Comparison of ENCODE assay signal across 7 cellular contexts in genomic region chr6:90175627-90176538, GRCh38.
DNase-seq lines count a peak whose midpoint lies in the region; ATAC-seq and TF ChIP-seq lines count a peak whose summit lies in the region.

No MANE protein-coding gene starts in this region.

- DNase-seq in esophagus squamous epithelium (lab: John Stamatoyannopoulos, UW) (no peak), NCI-H187 treated with DMSO at 0.1 percent for 48 hours (lab: John Stamatoyannopoulos, UW) (no peak)
- DNase-seq in stimulated activated naive CD8-positive, alpha-beta T cell treated with anti-CD3 and anti-CD28 coated beads, Interleukin-15, amount 100 ng/mL, for 72 hours: peak; percentile 55 to 74
- no peak for DNase-seq in NK-92 treated with Interleukin-12 subunit alpha and Interleukin-12 subunit beta, amount 100 ng/mL, for 24 hours (lab: John Stamatoyannopoulos, UW)

- peak overlapping the region; percentile 85 to 92 for H3K27ac Mint-ChIP-seq in stimulated activated naive CD8-positive, alpha-beta T cell treated with anti-CD3 and anti-CD28 coated beads, Interleukin-15, amount 100 ng/mL, for 72 hours

- ATAC-seq in HG02759 (IDR thresholded peaks at IDR 0.05; ENCODE audit: unreplicated experiment): peak; percentile 78
- peak; percentile 91 to 92 for ATAC-seq in activated CD4-positive, CD25-positive, alpha-beta regulatory T cell treated with anti-CD3 and anti-CD28 coated beads, Interleukin-2, amount 50 U/mL, for 24 hours
- peak; percentile 95 for ATAC-seq in stimulated activated naive CD8-positive, alpha-beta T cell treated with anti-CD3 and anti-CD28 coated beads, Interleukin-15, amount 100 ng/mL, for 72 hours
- no peak for ATAC-seq in GM19452 (IDR thresholded peaks at IDR 0.05; ENCODE audit: unreplicated experiment)

- no peaks in the 10 kb centered on the region for H3K36me3 ChIP-seq in esophagus squamous epithelium

- H3K4me1 ChIP-seq in esophagus squamous epithelium: peaks cover 0 to 20% (median 19%) of the 10 kb centered on the region in 3 donors

- H3K9me3 Mint-ChIP-seq in stimulated activated naive CD8-positive, alpha-beta T cell treated with anti-CD3 and anti-CD28 coated beads, Interleukin-15, amount 100 ng/mL, for 72 hours: no peaks in the 10 kb centered on the region

- peak overlapping the region; percentile 61 to 76 for H3K4me3 Mint-ChIP-seq in stimulated activated naive CD8-positive, alpha-beta T cell treated with anti-CD3 and anti-CD28 coated beads, Interleukin-15, amount 100 ng/mL, for 72 hours

- H3K27me3 ChIP-seq in esophagus squamous epithelium: no peaks in the 10 kb centered on the region

- WGBS in esophagus squamous epithelium, 2 donors: 34 to 45% methylated on average over 8 of the region's 8 CpGs

- no peak for TF ChIP-seq CTCF in esophagus squamous epithelium (IDR thresholded peaks at IDR 0.05)

- intact Hi-C loops in esophagus squamous epithelium (cut with DNase I): no loop called here

- no peak for TF ChIP-seq POLR2A in esophagus squamous epithelium (IDR thresholded peaks at IDR 0.05)

- no peaks in the 10 kb centered on the region for H3K9me3 ChIP-seq in esophagus squamous epithelium

- no peaks in the 10 kb centered on the region for H3K27me3 Mint-ChIP-seq in stimulated activated naive CD8-positive, alpha-beta T cell treated with anti-CD3 and anti-CD28 coated beads, Interleukin-15, amount 100 ng/mL, for 72 hours

- H3K4me3 ChIP-seq in esophagus squamous epithelium: no peak overlapping the region

- H3K4me1 Mint-ChIP-seq in stimulated activated naive CD8-positive, alpha-beta T cell treated with anti-CD3 and anti-CD28 coated beads, Interleukin-15, amount 100 ng/mL, for 72 hours: peaks cover 74% of the 10 kb centered on the region

- peak overlapping the region in 3 of 4 donors; percentile 20 to 28 (median 22) for H3K27ac ChIP-seq in esophagus squamous epithelium

Comparison
In these comparisons a context has a peak if more than half of its experiments do, and no peak if none do; other contexts are left out.
1. DNase-seq: peak in stimulated activated naive CD8-positive, alpha-beta T cell treated with anti-CD3 and anti-CD28 coated beads, Interleukin-15, amount 100 ng/mL, for 72 hours (2 of 2); none in esophagus squamous epithelium (single experiment), NK-92 treated with Interleukin-12 subunit alpha and Interleukin-12 subunit beta, amount 100 ng/mL, for 24 hours (single experiment) and NCI-H187 treated with DMSO at 0.1 percent for 48 hours (single experiment).